ENCODE assay signal across 8 cellular contexts in genomic region chr7:65750511-65751344, GRCh38.
DNase-seq lines count a peak whose midpoint lies in the region; ATAC-seq and TF ChIP-seq lines count a peak whose summit lies in the region.

No MANE protein-coding gene starts in this region.

- H3K9me3 Mint-ChIP-seq in activated B cell treated with CpG ODN at 0.5 μM for 24 hours: no peaks in the 10 kb centered on the region

- intact Hi-C loops in activated B cell treated with CpG ODN at 0.5 μM for 24 hours (cut with micrococcal nuclease): loop anchor here (1.0 to 10.0 kb wide), 11 partner anchors 20 to 1244 kb away; partner anchors contain the start of genes ASL, CRCP, ERV3-1 and GUSB

- H3K27me3 Mint-ChIP-seq in activated B cell treated with CpG ODN at 0.5 μM for 24 hours: no peaks in the 10 kb centered on the region

- H3K4me3 ChIP-seq in AG10803 (ENCODE audit: low read length) (peak overlapping the region; percentile 96), cardiac fibroblast (replicated peaks in 1 of 2; ENCODE audit: low read depth in 2 of 2, low read length in 2 of 2) (peak overlapping the region; percentile 85 to 92)

- TF ChIP-seq CTCF in AG10803 (conservative IDR thresholded peaks at IDR 0.05; ENCODE audit: low read length) (0 out of 2 replicates have a peak, but pooled peaks have one; percentile 4), activated B cell treated with CpG ODN at 0.5 μM for 24 hours (IDR thresholded peaks at IDR 0.05) (no peak), cardiac fibroblast (IDR thresholded peaks at IDR 0.05; ENCODE audit: low read depth, low read length) (no peak)

- H3K4me3 Mint-ChIP-seq in activated B cell treated with CpG ODN at 0.5 μM for 24 hours: peak overlapping the region; percentile 96

- peaks cover 36% of the 10 kb centered on the region for H3K36me3 Mint-ChIP-seq in activated B cell treated with CpG ODN at 0.5 μM for 24 hours (ENCODE audit: low read depth)

- CTCF ChIA-PET in activated B cell treated with CpG ODN at 0.5 μM for 24 hours (lab: Charles Lee): no interaction called here

- peak; percentile 98 for ATAC-seq in GM19035 (IDR thresholded peaks at IDR 0.05; ENCODE audit: unreplicated experiment)
- peak; percentile 99 for ATAC-seq in HG03280 (IDR thresholded peaks at IDR 0.05; ENCODE audit: unreplicated experiment)
- peak; percentile 99 for ATAC-seq in activated B cell treated with CpG ODN at 0.5 μM for 24 hours (ENCODE audit: low read depth)

- POLR2A ChIA-PET in activated B cell treated with CpG ODN at 0.5 μM for 24 hours (lab: Charles Lee): interaction anchor here (0.5 to 2.8 kb wide), 6 partner anchors 20 to 1246 kb away, joined by 3 to 13 read pairs (median 4); partner anchors contain the start of genes GUSB, TYW1 and ZNF92

- H3K27ac Mint-ChIP-seq in activated B cell treated with CpG ODN at 0.5 μM for 24 hours: peak overlapping the region; percentile 94

- H3K4me1 Mint-ChIP-seq in activated B cell treated with CpG ODN at 0.5 μM for 24 hours: peaks cover 15% of the 10 kb centered on the region

- DNase-seq in AG10803 (ENCODE audit: low read depth) (peak; percentile 86), NCI-H226 (peak; percentile 90), activated B cell treated with CpG ODN at 0.5 μM for 24 hours (peak; percentile 83), cardiac fibroblast (ENCODE audit: low read depth in 2 of 2) (peak; percentile 84 to 90), iris pigment epithelial cell (ENCODE audit: low read depth) (peak; percentile 92)
- peak; percentile 78 to 85 for DNase-seq in stimulated activated CD4-positive, alpha-beta T cell treated with anti-CD3 and anti-CD28 coated beads, Interleukin-12 subunit alpha, Interleukin-12 subunit beta, amount 100 ng/mL, for 24 hours (ENCODE audit: low read depth in 2 of 2)

Comparison
In these comparisons a context has a peak if more than half of its experiments do, and no peak if none do; other contexts are left out.
1. Peak in every context shown above with its lines: DNase-seq, ATAC-seq and H3K4me3 ChIP-seq.